Comparison of ENCODE assay signal across 8 cellular contexts in the genomic region with DNA sequence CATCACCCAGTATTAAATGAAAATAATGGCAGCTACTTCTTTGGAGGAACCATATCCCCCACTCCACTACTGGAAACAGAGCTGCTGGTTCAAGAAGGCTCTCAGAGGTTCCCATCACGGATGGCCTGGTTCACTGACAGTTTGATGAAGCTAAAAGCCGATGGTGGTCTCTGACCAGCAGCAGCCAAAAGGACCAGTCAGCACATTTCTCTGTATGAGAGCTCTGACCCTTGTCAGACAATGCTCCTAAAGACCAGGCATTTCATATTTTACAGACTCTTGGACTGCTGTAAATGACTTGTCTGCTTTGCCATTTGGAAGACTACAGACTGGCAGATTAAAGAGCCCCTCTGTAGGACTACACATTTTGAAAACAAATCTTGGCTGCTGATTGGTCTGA. TPM values are rescaled to one million over a fixed set of nuclear protein-coding genes. Genes with fewer than 3 reads are reported as not detected.
"Had no signal": no experiment of that assay in that cellular context is flagged by ENCODE, and none has a peak within 500 bp of the region (broad histone marks: within the 10 kb centered on the region; RNA-seq: fewer than 3 reads in every experiment).

No MANE protein-coding gene starts in this region.

- H3K4me3 ChIP-seq: GM12878 had no signal

- DNase-seq: GDM1, GF-D8 had no signal

- ATAC-seq: GM12878 had no signal

- FAIRE-seq: G401.6, GM12878, GM12891, GM12892, GM18507 had no signal

RNA-seq across cellular contexts. Expression of a gene that starts 16.8 kb away (rescaled TPM):
- total RNA-seq: G401, GM12878 had no signal
- polyA plus RNA-seq: GM12878 had no signal
